Comparison of ENCODE assay signal across 25 cellular contexts in the genomic region with DNA sequence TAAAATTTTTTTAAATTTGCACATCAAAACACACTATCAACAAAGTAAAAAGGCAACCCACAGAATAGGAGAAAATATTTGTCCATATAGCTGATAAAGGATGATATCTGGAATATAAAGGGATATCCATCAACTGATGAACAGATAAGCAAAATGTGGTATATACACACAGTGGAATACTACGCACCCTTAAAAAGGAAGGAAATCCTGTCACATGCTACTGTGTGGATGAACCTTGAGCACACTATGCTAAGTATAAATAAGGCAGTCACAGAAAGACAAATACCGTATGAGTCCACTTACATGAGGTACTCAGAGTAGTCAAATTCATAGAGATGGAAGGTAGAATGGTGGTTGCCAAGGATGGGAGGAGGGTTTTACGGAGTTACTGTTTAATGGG.
"Had no signal": no experiment of that assay in that cellular context is flagged by ENCODE, and none has a peak within 500 bp of the region (broad histone marks: within the 10 kb centered on the region; RNA-seq: fewer than 3 reads in every experiment).

No MANE protein-coding gene starts in this region.

- H3K27ac Mint-ChIP-seq: activated CD4-positive, alpha-beta T cell treated with anti-CD3 and anti-CD28 coated beads, Interleukin-2, amount 10 ng/mL, durations not matched to agents 24 days and 14 days; activated naive CD4-positive, alpha-beta T cell treated with anti-CD3 and anti-CD28 coated beads for 36 hours; activated naive CD4-positive, alpha-beta T cell treated with anti-CD3 and anti-CD28 coated beads, Interleukin-2, amount 50 U/mL, for 72 hours; activated naive CD8-positive, alpha-beta T cell treated with anti-CD3 and anti-CD28 coated beads, Interleukin-2, amount 10 ng/mL, durations not matched to agents 7 days and 5 days; activated T-helper 17 cell treated with anti-CD3 and anti-CD28 coated beads, Interleukin-2, amount 50 U/mL, for 72 hours; brain; dendritic cell treated with granulocyte-macrophage colony-stimulating factor and Interleukin-4, amounts not matched to agents 40 ng/mL and 50 ng/mL, for 4 days; endodermal cell had no signal

- DNase-seq: activated CD4-positive, alpha-beta memory T cell treated with anti-CD3 and anti-CD28 coated beads for 36 hours; activated CD4-positive, alpha-beta T cell treated with anti-CD3 and anti-CD28 coated beads for 36 hours; activated CD4-positive, alpha-beta T cell treated with anti-CD3 and anti-CD28 coated beads, Interleukin-2, amount 10 ng/mL, durations not matched to agents 24 days and 14 days; activated CD4-positive, CD25-positive, alpha-beta regulatory T cell; activated CD4-positive, CD25-positive, alpha-beta regulatory T cell treated with anti-CD3 and anti-CD28 coated beads, Interleukin-2, amount 50 U/mL, for 72 hours; activated CD8-positive, alpha-beta memory T cell treated with anti-CD3 and anti-CD28 coated beads for 24 hours; activated effector memory CD4-positive, alpha-beta T cell treated with Interleukin-2 at 50 U/mL for 16 hours; activated gamma-delta T cell treated with Interleukin-2 at 50 U/mL for 16 hours; activated naive CD4-positive, alpha-beta T cell treated with anti-CD3 and anti-CD28 coated beads for 36 hours; activated naive CD8-positive, alpha-beta T cell treated with anti-CD3 and anti-CD28 coated beads, Interleukin-2, amount 10 ng/mL, durations not matched to agents 7 days and 5 days; activated T-cell treated with anti-CD3 and anti-CD28 coated beads, Interleukin-2, amount 50 U/mL, for 4 hours; dorsolateral prefrontal cortex; effector memory CD4-positive, alpha-beta T cell; endodermal cell; erythroblast; foreskin keratinocyte; heart right ventricle; T-helper 2 cell had no signal

- ATAC-seq: activated T-cell treated with anti-CD3 and anti-CD28 coated beads, Interleukin-2, amount 50 U/mL, for 4 hours; activated T-helper 17 cell treated with anti-CD3 and anti-CD28 coated beads, Interleukin-2, amount 50 U/mL, for 72 hours; foreskin keratinocyte; gastroesophageal sphincter; heart right ventricle had no signal

- FAIRE-seq: bronchial epithelial cell had no signal

- H3K9me3 Mint-ChIP-seq: activated CD4-positive, alpha-beta memory T cell treated with anti-CD3 and anti-CD28 coated beads for 36 hours; activated naive CD4-positive, alpha-beta T cell treated with anti-CD3 and anti-CD28 coated beads for 36 hours; activated T-cell treated with anti-CD3 and anti-CD28 coated beads, Interleukin-2, amount 50 U/mL, for 4 hours; activated T-helper 17 cell treated with anti-CD3 and anti-CD28 coated beads, Interleukin-2, amount 50 U/mL, for 72 hours; brain; central memory CD8-positive, alpha-beta T cell; dendritic cell treated with granulocyte-macrophage colony-stimulating factor and Interleukin-4, amounts not matched to agents 40 ng/mL and 50 ng/mL, for 4 days had no signal

- H3K4me1 Mint-ChIP-seq: activated CD4-positive, alpha-beta T cell treated with anti-CD3 and anti-CD28 coated beads, Interleukin-2, amount 10 ng/mL, durations not matched to agents 24 days and 14 days; activated T-helper 17 cell treated with anti-CD3 and anti-CD28 coated beads, Interleukin-2, amount 50 U/mL, for 72 hours; brain; central memory CD8-positive, alpha-beta T cell; endodermal cell had no signal

- H3K4me3 Mint-ChIP-seq: activated CD4-positive, alpha-beta memory T cell treated with anti-CD3 and anti-CD28 coated beads for 36 hours; activated CD4-positive, alpha-beta T cell treated with anti-CD3 and anti-CD28 coated beads for 36 hours; activated CD4-positive, alpha-beta T cell treated with anti-CD3 and anti-CD28 coated beads, Interleukin-2, amount 10 ng/mL, durations not matched to agents 24 days and 14 days; activated naive CD4-positive, alpha-beta T cell treated with anti-CD3 and anti-CD28 coated beads for 36 hours; activated naive CD8-positive, alpha-beta T cell treated with anti-CD3 and anti-CD28 coated beads, Interleukin-2, amount 10 ng/mL, durations not matched to agents 7 days and 5 days; activated T-cell treated with anti-CD3 and anti-CD28 coated beads, Interleukin-2, amount 50 U/mL, for 4 hours; activated T-helper 17 cell treated with anti-CD3 and anti-CD28 coated beads, Interleukin-2, amount 50 U/mL, for 72 hours; brain; central memory CD8-positive, alpha-beta T cell; dendritic cell treated with granulocyte-macrophage colony-stimulating factor and Interleukin-4, amounts not matched to agents 40 ng/mL and 50 ng/mL, for 4 days; endodermal cell had no signal

- H3K27me3 Mint-ChIP-seq: activated CD4-positive, alpha-beta memory T cell treated with anti-CD3 and anti-CD28 coated beads for 36 hours; activated CD4-positive, alpha-beta T cell treated with anti-CD3 and anti-CD28 coated beads for 36 hours; activated CD4-positive, alpha-beta T cell treated with anti-CD3 and anti-CD28 coated beads, Interleukin-2, amount 10 ng/mL, durations not matched to agents 24 days and 14 days; activated naive CD8-positive, alpha-beta T cell treated with anti-CD3 and anti-CD28 coated beads, Interleukin-2, amount 10 ng/mL, durations not matched to agents 7 days and 5 days; activated T-helper 17 cell treated with anti-CD3 and anti-CD28 coated beads, Interleukin-2, amount 50 U/mL, for 72 hours; central memory CD8-positive, alpha-beta T cell; dendritic cell treated with granulocyte-macrophage colony-stimulating factor and Interleukin-4, amounts not matched to agents 40 ng/mL and 50 ng/mL, for 4 days had no signal
